ENCODE assay signal across 8 cellular contexts in the genomic region with DNA sequence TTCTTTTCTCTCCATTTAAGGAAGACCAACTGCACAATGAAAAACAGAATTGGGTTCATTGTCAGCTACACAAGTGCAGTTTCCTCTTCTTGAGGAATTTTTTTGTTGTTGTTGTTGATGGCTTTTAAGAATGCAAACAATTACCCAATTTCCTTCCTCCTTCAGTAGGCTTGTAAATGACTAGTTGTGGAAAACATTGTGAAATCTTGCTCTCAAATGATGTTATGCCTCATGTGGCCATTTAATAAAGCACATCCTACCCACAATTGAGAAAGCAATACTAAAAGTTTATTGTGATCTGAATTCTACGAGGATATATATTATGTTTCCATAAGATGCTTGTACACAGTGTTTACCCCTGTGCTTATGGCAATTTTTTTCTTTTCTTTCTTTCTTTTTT.
A peak's percentile ranks its signal among the peaks of the same experiment; 100 is the strongest.
DNase-seq lines count a peak whose midpoint lies in the region; ATAC-seq and TF ChIP-seq lines count a peak whose summit lies in the region.

No MANE protein-coding gene starts in this region.

- peak; percentile 86 for ATAC-seq in GM18870 (IDR thresholded peaks at IDR 0.05; ENCODE audit: unreplicated experiment)

- H3K9me3 ChIP-seq in vagina, result no peaks in the 10 kb centered on the region

- no peak for TF ChIP-seq POLR2A in vagina (IDR thresholded peaks at IDR 0.05)

- no peak overlapping the region for H3K27ac ChIP-seq in vagina

- intact Hi-C loops in vagina (cut with DNase I), result no loop called here

- no peaks in the 10 kb centered on the region for H3K4me1 ChIP-seq in vagina

- no peaks in the 10 kb centered on the region for H3K27me3 ChIP-seq in vagina

- H3K36me3 ChIP-seq in vagina, result no peaks in the 10 kb centered on the region

- H3K4me3 ChIP-seq in LNCaP clone FGC (ENCODE audit: low read depth, low read length) (no peak overlapping the region), choroid plexus epithelial cell (ENCODE audit: low read depth, low read length) (no peak overlapping the region), vagina (no peak overlapping the region)

- DNase-seq in LNCaP clone FGC (ENCODE audit: low read depth), result no peak
- peak; percentile 72 for DNase-seq in choroid plexus epithelial cell (ENCODE audit: low read depth)
- DNase-seq in pons (ENCODE audit: low spot score), result peak; percentile 23
- no peak for DNase-seq in DMS114 treated with DMSO at 0.1 percent for 48 hours (lab: John Stamatoyannopoulos, UW; ENCODE audit: unreplicated experiment)
- no peak for DNase-seq in NCI-H748 treated with DMSO at 0.1 percent for 48 hours (lab: John Stamatoyannopoulos, UW)
- no peak for DNase-seq in AG08396 (ENCODE audit: low spot score)
- DNase-seq in vagina (ENCODE audit: extremely low spot score in 2 of 2), result no peak

- TF ChIP-seq CTCF in LNCaP clone FGC (IDR thresholded peaks at IDR 0.05; ENCODE audit: control insufficient read depth, extremely low read depth, insufficient read depth) (peak; percentile 31; the same call in 1 of the 2 replicates), choroid plexus epithelial cell (conservative IDR thresholded peaks at IDR 0.05; ENCODE audit: low read depth, low read length) (peak; percentile 58), vagina (IDR thresholded peaks at IDR 0.05) (peak in 1 of 3 experiments; percentile 44)

Comparison
In these comparisons a context has a peak if more than half of its experiments do, and no peak if none do; other contexts are left out.
1. DNase-seq: peak in choroid plexus epithelial cell (single experiment) and pons (single experiment); none in LNCaP clone FGC (single experiment), DMS114 treated with DMSO at 0.1 percent for 48 hours (single experiment), NCI-H748 treated with DMSO at 0.1 percent for 48 hours (single experiment), AG08396 (single experiment) and vagina (0 of 2).